ENCODE assay signal across 11 cellular contexts in genomic region chr6:12570461-12571030, GRCh38.
DNase-seq lines count a peak whose midpoint lies in the region; ATAC-seq and TF ChIP-seq lines count a peak whose summit lies in the region.
"Had no signal": no experiment of that assay in that cellular context is flagged by ENCODE, and none has a peak within 500 bp of the region (broad histone marks: within the 10 kb centered on the region; RNA-seq: fewer than 3 reads in every experiment).

No MANE protein-coding gene starts in this region.

- peaks cover 32% of the 10 kb centered on the region for H3K4me1 Mint-ChIP-seq in chondrocyte (ENCODE audit: low read depth)
- H3K4me1 Mint-ChIP-seq: activated naive CD8-positive, alpha-beta T cell treated with anti-CD3 and anti-CD28 coated beads, Interleukin-2, amount 50 U/mL, for 24 hours had no signal

- TF ChIP-seq CTCF in chondrocyte (IDR thresholded peaks at IDR 0.05) (no peak), upper lobe of left lung (IDR thresholded peaks at IDR 0.05) (no peak)

- H3K27me3 Mint-ChIP-seq in chondrocyte (ENCODE audit: low read depth) = no peaks in the 10 kb centered on the region

- DNase-seq in EH (ENCODE audit: low read depth) (peak; percentile 70), NCI-H226 (peak; percentile 33), chondrocyte (ENCODE audit: low spot score) (no peak), medulla oblongata (ENCODE audit: extremely low spot score) (peak; percentile 51), upper lobe of left lung (no peak), NCI-H774 (lab: John Stamatoyannopoulos, UW) (no peak), NCI-H69 (lab: John Stamatoyannopoulos, UW) (no peak)
- no peak for DNase-seq in activated T-cell treated with anti-CD3 and anti-CD28 coated beads, Interleukin-2, amount 50 U/mL, for 48 hours
- DNase-seq: activated naive CD8-positive, alpha-beta T cell treated with anti-CD3 and anti-CD28 coated beads, Interleukin-2, amount 50 U/mL, for 24 hours; endodermal cell; stimulated activated CD8-positive, alpha-beta memory T cell treated with anti-CD3 and anti-CD28 coated beads, Interleukin-4, amount 100 ng/mL, for 48 hours had no signal

- H3K27ac Mint-ChIP-seq in chondrocyte (ENCODE audit: unreplicated experiment) = peak overlapping the region; percentile 1
- H3K27ac Mint-ChIP-seq: activated naive CD8-positive, alpha-beta T cell treated with anti-CD3 and anti-CD28 coated beads, Interleukin-2, amount 50 U/mL, for 24 hours; endodermal cell had no signal

- TF ChIP-seq POLR2A in upper lobe of left lung (IDR thresholded peaks at IDR 0.05) = no peak

- peaks cover 5 to 8% (median 6%) of the 10 kb centered on the region in 4 donors for H3K4me1 ChIP-seq in upper lobe of left lung

- H3K36me3 ChIP-seq in upper lobe of left lung = no peaks in the 10 kb centered on the region

- H3K27ac ChIP-seq in upper lobe of left lung = no peak overlapping the region

- 61 to 69% methylated on average over 2 of the region's 2 CpGs for WGBS in upper lobe of left lung, 2 donors

- TF ChIP-seq EP300 in upper lobe of left lung (IDR thresholded peaks at IDR 0.05) = no peak

- H3K4me3 Mint-ChIP-seq in chondrocyte (ENCODE audit: unreplicated experiment) = no peak overlapping the region
- H3K4me3 Mint-ChIP-seq: activated naive CD8-positive, alpha-beta T cell treated with anti-CD3 and anti-CD28 coated beads, Interleukin-2, amount 50 U/mL, for 24 hours; endodermal cell had no signal

- no peak for ATAC-seq in upper lobe of left lung (ENCODE audit: low FRiP score in 2 of 2)
- ATAC-seq: activated naive CD8-positive, alpha-beta T cell treated with anti-CD3 and anti-CD28 coated beads, Interleukin-2, amount 50 U/mL, for 24 hours had no signal

- H3K9me3 Mint-ChIP-seq in chondrocyte (ENCODE audit: low read depth) = peaks cover 1% of the 10 kb centered on the region
- H3K9me3 Mint-ChIP-seq: activated naive CD8-positive, alpha-beta T cell treated with anti-CD3 and anti-CD28 coated beads, Interleukin-2, amount 50 U/mL, for 24 hours; endodermal cell had no signal

- H3K4me3 ChIP-seq in upper lobe of left lung = no peak overlapping the region

- H3K36me3 Mint-ChIP-seq in chondrocyte (ENCODE audit: low read depth) = no peaks in the 10 kb centered on the region

- no peaks in the 10 kb centered on the region for H3K27me3 ChIP-seq in upper lobe of left lung

- no peaks in the 10 kb centered on the region for H3K9me3 ChIP-seq in upper lobe of left lung

Comparison
In these comparisons a context has a peak if more than half of its experiments do, and no peak if none do; other contexts are left out.
1. DNase-seq: peak in EH (single experiment), NCI-H226 (single experiment) and medulla oblongata (single experiment); none in chondrocyte (single experiment), upper lobe of left lung (0 of 2), NCI-H774 (single experiment), NCI-H69 (single experiment) and activated T-cell treated with anti-CD3 and anti-CD28 coated beads, Interleukin-2, amount 50 U/mL, for 48 hours (0 of 2).